ENCODE assay signal across 12 cellular contexts in the genomic region with DNA sequence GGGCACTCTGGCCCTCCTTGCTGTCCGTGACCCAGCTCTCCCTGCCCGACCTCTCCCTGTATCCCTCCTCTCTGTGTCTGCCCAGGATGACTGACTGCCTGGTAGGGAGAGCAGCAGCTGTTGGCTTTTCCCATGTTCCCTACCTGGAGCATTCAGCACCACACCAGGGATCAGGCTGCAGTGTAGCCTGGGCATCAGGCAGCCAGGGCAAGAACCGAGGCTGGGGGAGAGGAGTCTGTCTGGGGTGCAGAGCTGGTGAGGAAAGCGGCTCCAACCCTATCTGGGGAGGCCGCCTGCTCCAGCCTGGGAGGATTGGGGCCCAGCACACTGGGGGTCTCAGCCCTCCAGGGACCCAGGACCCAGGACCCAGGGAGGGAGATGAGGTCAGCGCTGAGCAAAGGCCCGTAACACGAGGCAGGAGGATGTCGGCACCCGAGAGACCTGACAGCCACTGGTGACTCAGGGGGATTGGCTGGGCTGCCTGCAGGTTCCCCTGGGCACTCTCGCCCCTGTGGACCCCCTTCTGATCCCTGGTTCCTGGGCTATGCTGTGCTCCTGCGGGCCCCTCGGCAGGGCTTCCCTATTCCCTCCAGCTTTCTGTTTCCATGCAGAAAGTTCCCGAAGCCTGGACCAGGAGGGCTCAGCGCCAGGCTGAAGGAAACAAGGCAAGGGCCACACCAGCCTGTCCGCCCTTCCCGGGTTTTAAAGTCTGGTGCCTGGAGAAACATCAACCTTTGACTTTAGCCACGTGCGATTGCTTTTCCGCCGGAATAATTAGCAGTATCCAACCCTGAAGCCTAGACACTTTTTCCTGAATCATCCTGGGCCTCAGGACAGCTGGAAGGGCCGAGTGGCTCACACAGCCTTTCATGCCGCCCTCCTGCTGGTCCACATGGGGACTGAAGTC.
A peak's percentile ranks its signal among the peaks of the same experiment; 100 is the strongest.
DNase-seq lines count a peak whose midpoint lies in the region; ATAC-seq, FAIRE-seq and TF ChIP-seq lines count a peak whose summit lies in the region.
"Had no signal": no experiment of that assay in that cellular context is flagged by ENCODE, and none has a peak within 500 bp of the region (broad histone marks: within the 10 kb centered on the region; RNA-seq: fewer than 3 reads in every experiment).

No MANE protein-coding gene starts in this region.

- DNase-seq in H7 (peak; percentile 69), HepG2 (ENCODE audit: low spot score) (no peak), HK-2 (ENCODE audit: unreplicated experiment) (no peak), NCI-H1048 (lab: John Stamatoyannopoulos, UW) (no peak), NCI-H1694 (lab: John Stamatoyannopoulos, UW) (no peak)
- no peak for DNase-seq in activated naive CD8-positive, alpha-beta T cell treated with anti-CD3 and anti-CD28 coated beads for 36 hours
- DNase-seq: COR-L47; NCI-H187; stimulated activated CD4-positive, alpha-beta T cell treated with anti-CD3 and anti-CD28 coated beads, Interleukin-15, amount 100 ng/mL, for 24 hours; T-helper 17 cell had no signal

- H3K4me3 Mint-ChIP-seq in activated naive CD8-positive, alpha-beta T cell treated with anti-CD3 and anti-CD28 coated beads for 36 hours = no peak overlapping the region
- H3K4me3 Mint-ChIP-seq: T-helper 17 cell had no signal

- peaks cover 78% of the 10 kb centered on the region for H3K4me1 Mint-ChIP-seq in activated naive CD8-positive, alpha-beta T cell treated with anti-CD3 and anti-CD28 coated beads for 36 hours

- no peak overlapping the region for H3K27ac ChIP-seq in HepG2 (ENCODE audit: extremely low read length, insufficient read depth, low read length)
- H3K27ac ChIP-seq in skin epidermis = peak overlapping the region in 14 of 21 experiments; percentile 2 to 86 (median 67)

- H3K27me3 ChIP-seq in H7 (ENCODE audit: control insufficient read depth, insufficient read depth, low read length) (no peaks in the 10 kb centered on the region), HepG2 (ENCODE audit: control insufficient read depth in 1 of 2, insufficient read depth in 2 of 2, low read length in 2 of 2) (peaks cover 11 to 77% of the 10 kb centered on the region in 2 experiments)

- no peak overlapping the region for H3K4me3 ChIP-seq in H7 (ENCODE audit: insufficient read depth, low read depth, low read length)
- H3K4me3 ChIP-seq in HepG2 (replicated peaks in 1 of 3; ENCODE audit: insufficient read depth in 1 of 3, low read depth in 2 of 3, low read length in 3 of 3) = peak overlapping the region in 1 of 3 experiments; percentile 11; a peak in 1 of 6 replicates
- H3K4me3 ChIP-seq in skin epidermis = no peak overlapping the region

- no peak for TF ChIP-seq RAD21 in HepG2 (CRISPR knock-in tag; IDR thresholded peaks at IDR 0.05)

- no peak overlapping the region for H2AFZ ChIP-seq in HepG2 (ENCODE audit: low read length)

- 30% methylated on average over 18 of the region's 23 CpGs for WGBS in HepG2 (ENCODE audit: low lambda C conversion rate)

- CTCF ChIA-PET in HepG2 (lab: Yijun Ruan, JAX; ENCODE audit: low intra/inter-chr PET ratio, low total read pairs) = no interaction called here

- no peak overlapping the region for H3K9ac ChIP-seq in HepG2 (ENCODE audit: insufficient read depth, low read depth, low read length)

- H3K27ac Mint-ChIP-seq in activated naive CD8-positive, alpha-beta T cell treated with anti-CD3 and anti-CD28 coated beads for 36 hours = peak overlapping the region; percentile 65
- H3K27ac Mint-ChIP-seq: T-helper 17 cell had no signal

- no peaks in the 10 kb centered on the region for H3K79me2 ChIP-seq in HepG2 (ENCODE audit: insufficient read depth, low read length)

- no peak for TF ChIP-seq POLR2A in HepG2 (IDR thresholded peaks at IDR 0.05; ENCODE audit: insufficient read depth in 1 of 2, low read depth in 2 of 2, low read length in 2 of 2)

- H3K4me1 ChIP-seq in HepG2 (ENCODE audit: insufficient read depth, low read length) = peaks cover 54% of the 10 kb centered on the region

- H3K4me2 ChIP-seq in HepG2 (ENCODE audit: low read depth, low read length) = peak overlapping the region; percentile 34

- in situ Hi-C loops in HepG2 (cut with HindIII; ENCODE audit: extremely low pct_ligation_motif_present, low pct_unique_long_range_greater_than_20kb) = loop anchor here (10.0 kb wide), 1 partner anchor 127 kb away; a partner anchor contains a TSS

- no peaks in the 10 kb centered on the region for H3K27me3 Mint-ChIP-seq in activated naive CD8-positive, alpha-beta T cell treated with anti-CD3 and anti-CD28 coated beads for 36 hours

- ATAC-seq in HepG2 (peak; percentile 46), GM21529 (IDR thresholded peaks at IDR 0.05; ENCODE audit: unreplicated experiment) (no peak)
- ATAC-seq: T-helper 17 cell had no signal

- H3K36me3 ChIP-seq in H7 (replicated peaks; ENCODE audit: control insufficient read depth, insufficient read depth, low read length) (no peaks in the 10 kb centered on the region), HepG2 (replicated peaks in 1 of 2; ENCODE audit: control insufficient read depth in 1 of 2, insufficient read depth in 2 of 2, low read length in 2 of 2) (no peaks in the 10 kb centered on the region)

- BruUV-seq in HepG2 (replicated peaks; lab: Mats Ljungman, UMichigan) = no TSS peak

- no peaks in the 10 kb centered on the region for H3K36me3 Mint-ChIP-seq in activated naive CD8-positive, alpha-beta T cell treated with anti-CD3 and anti-CD28 coated beads for 36 hours

- TF ChIP-seq EP300 in HepG2 (IDR thresholded peaks at IDR 0.05; ENCODE audit: low read depth in 2 of 2, low read length in 2 of 2) (no peak), HepG2 (CRISPR knock-in tag; IDR thresholded peaks at IDR 0.05; ENCODE audit: borderline replicate concordance) (no peak)

- no peaks in the 10 kb centered on the region for H4K20me1 ChIP-seq in HepG2 (ENCODE audit: insufficient read depth, low read length)

- POLR2A ChIA-PET in HepG2 (lab: Yijun Ruan, JAX) = no interaction called here

- TF ChIP-seq CTCF in HepG2 (CRISPR knock-in tag; IDR thresholded peaks at IDR 0.05) = no peak

- intact Hi-C loops in HepG2 (cut with micrococcal nuclease; ENCODE audit: unreplicated experiment) = no loop called here

- no peak for FAIRE-seq in HepG2 (lab: Jason Lieb, UNC)

- H3K9me3 Mint-ChIP-seq in activated naive CD8-positive, alpha-beta T cell treated with anti-CD3 and anti-CD28 coated beads for 36 hours = no peaks in the 10 kb centered on the region

- no peaks in the 10 kb centered on the region for H3K9me3 ChIP-seq in HepG2 (ENCODE audit: low read length)

TF ChIP-seq in HepG2, 621 proteins besides CTCF, POLR2A, EP300 and RAD21 (continues in another document):
- TF ChIP-seq ZFP41 (CRISPR knock-in tag; IDR thresholded peaks at IDR 0.05; ENCODE audit: borderline replicate concordance) = no peak
- no peak for TF ChIP-seq CCDC6 (CRISPR knock-in tag; IDR thresholded peaks at IDR 0.05)
- no peak for TF ChIP-seq MEF2D (CRISPR knock-in tag; IDR thresholded peaks at IDR 0.05)
- peak; percentile 72; the same call in 1 of the 2 replicates for TF ChIP-seq EZH2 (conservative IDR thresholded peaks at IDR 0.05; ENCODE audit: low read depth, low read length)
- TF ChIP-seq, protein P1, sequence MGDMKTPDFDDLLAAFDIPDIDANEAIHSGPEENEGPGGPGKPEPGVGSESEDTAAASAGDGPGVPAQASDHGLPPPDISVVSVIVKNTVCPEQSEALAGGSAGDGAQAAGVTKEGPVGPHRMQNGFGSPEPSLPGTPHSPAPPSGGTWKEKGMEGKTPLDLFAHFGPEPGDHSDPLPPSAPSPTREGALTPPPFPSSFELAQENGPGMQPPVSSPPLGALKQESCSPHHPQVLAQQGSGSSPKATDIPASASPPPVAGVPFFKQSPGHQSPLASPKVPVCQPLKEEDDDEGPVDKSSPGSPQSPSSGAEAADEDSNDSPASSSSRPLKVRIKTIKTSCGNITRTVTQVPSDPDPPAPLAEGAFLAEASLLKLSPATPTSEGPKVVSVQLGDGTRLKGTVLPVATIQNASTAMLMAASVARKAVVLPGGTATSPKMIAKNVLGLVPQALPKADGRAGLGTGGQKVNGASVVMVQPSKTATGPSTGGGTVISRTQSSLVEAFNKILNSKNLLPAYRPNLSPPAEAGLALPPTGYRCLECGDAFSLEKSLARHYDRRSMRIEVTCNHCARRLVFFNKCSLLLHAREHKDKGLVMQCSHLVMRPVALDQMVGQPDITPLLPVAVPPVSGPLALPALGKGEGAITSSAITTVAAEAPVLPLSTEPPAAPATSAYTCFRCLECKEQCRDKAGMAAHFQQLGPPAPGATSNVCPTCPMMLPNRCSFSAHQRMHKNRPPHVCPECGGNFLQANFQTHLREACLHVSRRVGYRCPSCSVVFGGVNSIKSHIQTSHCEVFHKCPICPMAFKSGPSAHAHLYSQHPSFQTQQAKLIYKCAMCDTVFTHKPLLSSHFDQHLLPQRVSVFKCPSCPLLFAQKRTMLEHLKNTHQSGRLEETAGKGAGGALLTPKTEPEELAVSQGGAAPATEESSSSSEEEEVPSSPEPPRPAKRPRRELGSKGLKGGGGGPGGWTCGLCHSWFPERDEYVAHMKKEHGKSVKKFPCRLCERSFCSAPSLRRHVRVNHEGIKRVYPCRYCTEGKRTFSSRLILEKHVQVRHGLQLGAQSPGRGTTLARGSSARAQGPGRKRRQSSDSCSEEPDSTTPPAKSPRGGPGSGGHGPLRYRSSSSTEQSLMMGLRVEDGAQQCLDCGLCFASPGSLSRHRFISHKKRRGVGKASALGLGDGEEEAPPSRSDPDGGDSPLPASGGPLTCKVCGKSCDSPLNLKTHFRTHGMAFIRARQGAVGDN (CRISPR knock-in tag; IDR thresholded peaks at IDR 0.05) = peak; percentile 30
- TF ChIP-seq, protein P2, sequence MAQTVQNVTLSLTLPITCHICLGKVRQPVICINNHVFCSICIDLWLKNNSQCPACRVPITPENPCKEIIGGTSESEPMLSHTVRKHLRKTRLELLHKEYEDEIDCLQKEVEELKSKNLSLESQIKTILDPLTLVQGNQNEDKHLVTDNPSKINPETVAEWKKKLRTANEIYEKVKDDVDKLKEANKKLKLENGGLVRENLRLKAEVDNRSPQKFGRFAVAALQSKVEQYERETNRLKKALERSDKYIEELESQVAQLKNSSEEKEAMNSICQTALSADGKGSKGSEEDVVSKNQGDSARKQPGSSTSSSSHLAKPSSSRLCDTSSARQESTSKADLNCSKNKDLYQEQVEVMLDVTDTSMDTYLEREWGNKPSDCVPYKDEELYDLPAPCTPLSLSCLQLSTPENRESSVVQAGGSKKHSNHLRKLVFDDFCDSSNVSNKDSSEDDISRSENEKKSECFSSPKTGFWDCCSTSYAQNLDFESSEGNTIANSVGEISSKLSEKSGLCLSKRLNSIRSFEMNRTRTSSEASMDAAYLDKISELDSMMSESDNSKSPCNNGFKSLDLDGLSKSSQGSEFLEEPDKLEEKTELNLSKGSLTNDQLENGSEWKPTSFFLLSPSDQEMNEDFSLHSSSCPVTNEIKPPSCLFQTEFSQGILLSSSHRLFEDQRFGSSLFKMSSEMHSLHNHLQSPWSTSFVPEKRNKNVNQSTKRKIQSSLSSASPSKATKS (CRISPR knock-in tag; IDR thresholded peaks at IDR 0.05) = no peak
